10 cellular contexts compared by ENCODE assay signal in the genomic region with DNA sequence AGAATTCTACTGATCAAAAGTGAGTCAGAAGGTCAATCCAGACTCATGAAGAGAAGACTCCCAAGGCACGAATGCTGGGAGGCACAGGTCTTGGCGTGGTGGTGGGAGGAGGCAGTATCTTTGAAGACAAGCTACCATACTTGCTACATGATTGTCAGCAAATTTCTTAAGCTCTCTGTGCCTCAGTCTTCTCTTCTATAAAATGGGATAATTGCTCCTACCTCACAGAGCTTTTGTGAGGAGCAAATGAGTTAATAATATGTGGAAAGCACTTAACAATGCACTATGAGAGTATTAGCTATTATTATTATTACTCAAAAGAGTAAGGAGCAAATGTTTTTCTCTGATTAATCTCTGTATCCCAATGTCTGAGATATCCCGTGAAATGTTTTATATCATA. TPM values are rescaled to one million over a fixed set of nuclear protein-coding genes. Genes with fewer than 3 reads are reported as not detected.
A peak's percentile ranks its signal among the peaks of the same experiment; 100 is the strongest.
DNase-seq lines count a peak whose midpoint lies in the region; ATAC-seq and TF ChIP-seq lines count a peak whose summit lies in the region.
"Had no signal": no experiment of that assay in that cellular context is flagged by ENCODE, and none has a peak within 500 bp of the region (broad histone marks: within the 10 kb centered on the region; RNA-seq: fewer than 3 reads in every experiment).

No MANE protein-coding gene starts in this region.

- H3K36me3 ChIP-seq in MM.1S (replicated peaks; ENCODE audit: insufficient read depth, low read length) (no peaks in the 10 kb centered on the region), rectal smooth muscle tissue (ENCODE audit: control insufficient read depth, insufficient read depth, low read length) (no peaks in the 10 kb centered on the region)

- H3K4me2 ChIP-seq in MM.1S (ENCODE audit: low read depth, low read length) = peak overlapping the region; percentile 46; the same call in 1 of the 2 replicates

- H3K9ac ChIP-seq in MM.1S (ENCODE audit: low read length) (no peak overlapping the region), rectal smooth muscle tissue (ENCODE audit: low read length) (no peak overlapping the region)

- H3K27ac Mint-ChIP-seq in T-helper 2 cell treated with Interferon-gamma antibody and Interleukin-4, amounts not matched to agents 5 μg/mL and 100 μg/mL, for 36 hours = peak overlapping the region; percentile 100
- H3K27ac Mint-ChIP-seq in chondrocyte (ENCODE audit: unreplicated experiment) = peak overlapping the region; percentile 53

- H2AFZ ChIP-seq in MM.1S (ENCODE audit: low read length) = no peak overlapping the region

- no peak overlapping the region for H3K4me3 ChIP-seq in MM.1S (ENCODE audit: low read length)
- H3K4me3 ChIP-seq in rectal smooth muscle tissue (ENCODE audit: low read length) = no peak overlapping the region

- peak overlapping the region; percentile 83 for H3K4me3 Mint-ChIP-seq in T-helper 2 cell treated with Interferon-gamma antibody and Interleukin-4, amounts not matched to agents 5 μg/mL and 100 μg/mL, for 36 hours
- no peak overlapping the region for H3K4me3 Mint-ChIP-seq in chondrocyte (ENCODE audit: unreplicated experiment)

- H3F3A ChIP-seq in MM.1S (ENCODE audit: insufficient read depth, low read length) = peaks cover 10% of the 10 kb centered on the region; the same call in 1 of the 2 replicates

- ATAC-seq in GM18517 (IDR thresholded peaks at IDR 0.05; ENCODE audit: unreplicated experiment) = no peak

- H3K27ac ChIP-seq in MM.1S (ENCODE audit: low read length) = peak overlapping the region; percentile 46; the same call in 1 of the 2 replicates
- H3K27ac ChIP-seq in rectal smooth muscle tissue (ENCODE audit: low read depth, low read length) = peak overlapping the region; percentile 32

- no peaks in the 10 kb centered on the region for H3K9me3 ChIP-seq in MM.1S (replicated peaks; ENCODE audit: insufficient read depth, low read length)

- H3K36me3 Mint-ChIP-seq in T-helper 2 cell treated with Interferon-gamma antibody and Interleukin-4, amounts not matched to agents 5 μg/mL and 100 μg/mL, for 36 hours (ENCODE audit: low read depth) = peaks cover 11% of the 10 kb centered on the region
- peaks cover 2% of the 10 kb centered on the region for H3K36me3 Mint-ChIP-seq in chondrocyte (ENCODE audit: low read depth)

- H4K20me1 ChIP-seq in MM.1S (ENCODE audit: insufficient read depth, low read length) = no peaks in the 10 kb centered on the region

- TF ChIP-seq CTCF in MM.1S (IDR thresholded peaks at IDR 0.05; ENCODE audit: low read length) = no peak
- TF ChIP-seq CTCF in chondrocyte (IDR thresholded peaks at IDR 0.05) = no peak

- no peak for DNase-seq in T-helper 2 cell treated with Interferon-gamma antibody and Interleukin-4, amounts not matched to agents 5 μg/mL and 100 μg/mL, for 36 hours (ENCODE audit: low spot score)
- DNase-seq in T-helper 2 cell (no peak), MM.1S (no peak), chondrocyte (ENCODE audit: low spot score) (no peak), NCI-H1417 treated with DMSO at 0.1 percent for 48 hours (lab: John Stamatoyannopoulos, UW) (no peak), NCI-H2081 treated with DMSO at 0.1 percent for 48 hours (lab: John Stamatoyannopoulos, UW) (no peak)
- DNase-seq: amniotic stem cell, NCI-H345 had no signal

- H3K4me1 Mint-ChIP-seq in T-helper 2 cell treated with Interferon-gamma antibody and Interleukin-4, amounts not matched to agents 5 μg/mL and 100 μg/mL, for 36 hours (ENCODE audit: low read depth) = peaks cover 51% of the 10 kb centered on the region
- peaks cover 67% of the 10 kb centered on the region for H3K4me1 Mint-ChIP-seq in chondrocyte (ENCODE audit: low read depth)

- H3K79me2 ChIP-seq in MM.1S (ENCODE audit: low read length) = peaks cover 3% of the 10 kb centered on the region; the same call in 1 of the 2 replicates

- no peaks in the 10 kb centered on the region for H3K27me3 Mint-ChIP-seq in T-helper 2 cell treated with Interferon-gamma antibody and Interleukin-4, amounts not matched to agents 5 μg/mL and 100 μg/mL, for 36 hours (ENCODE audit: low read depth)
- H3K27me3 Mint-ChIP-seq in chondrocyte (ENCODE audit: low read depth) = no peaks in the 10 kb centered on the region

- H3K9me3 Mint-ChIP-seq in T-helper 2 cell treated with Interferon-gamma antibody and Interleukin-4, amounts not matched to agents 5 μg/mL and 100 μg/mL, for 36 hours = peaks cover 4% of the 10 kb centered on the region
- no peaks in the 10 kb centered on the region for H3K9me3 Mint-ChIP-seq in chondrocyte (ENCODE audit: low read depth)

- no peaks in the 10 kb centered on the region for H3K9me2 ChIP-seq in MM.1S (replicated peaks; ENCODE audit: insufficient read depth, low read length)

- H3K27me3 ChIP-seq in MM.1S (replicated peaks; ENCODE audit: insufficient read depth, low read length) (no peaks in the 10 kb centered on the region), rectal smooth muscle tissue (ENCODE audit: control insufficient read depth, insufficient read depth, low read length) (no peaks in the 10 kb centered on the region)

- H3K4me1 ChIP-seq in MM.1S (ENCODE audit: low read length) (peaks cover 19% of the 10 kb centered on the region), rectal smooth muscle tissue (ENCODE audit: control insufficient read depth, insufficient read depth, low read length) (no peaks in the 10 kb centered on the region)

RNA-seq across cellular contexts. Expression of gene EHD4, which starts 36.2 kb away (rescaled TPM):
- 23.2 to 23.9 TPM (median 23.8 TPM) in 3 replicates for total RNA-seq in chondrocyte

RNA-seq across cellular contexts. Expression of gene SPTBN5, which starts 42.3 kb away (rescaled TPM):
- total RNA-seq in chondrocyte = 2.2 to 3.8 TPM (median 2.9 TPM) in 3 replicates
